17 cellular contexts compared by ENCODE assay signal in the genomic region with DNA sequence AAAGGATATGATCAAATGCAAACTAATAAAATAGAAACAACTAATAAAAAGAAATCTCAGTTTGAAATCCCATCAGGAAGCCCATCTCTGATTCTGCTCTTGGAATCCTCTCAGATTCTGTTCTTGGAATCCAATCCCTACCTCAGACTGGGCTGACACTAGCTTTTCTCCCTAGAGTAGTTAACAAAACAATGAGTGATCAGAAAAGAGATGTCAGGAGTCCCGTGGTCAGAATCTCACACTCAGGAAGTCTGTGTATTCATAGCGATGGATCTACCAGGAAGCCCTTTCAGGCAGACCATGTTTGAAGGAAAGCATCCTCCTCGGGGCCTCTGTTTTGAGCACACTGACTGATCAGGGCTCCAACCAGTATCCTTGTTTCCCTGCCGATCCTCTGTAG.
A peak's percentile ranks its signal among the peaks of the same experiment; 100 is the strongest.
DNase-seq lines count a peak whose midpoint lies in the region; ATAC-seq, FAIRE-seq and TF ChIP-seq lines count a peak whose summit lies in the region.
"Had no signal": no experiment of that assay in that cellular context is flagged by ENCODE, and none has a peak within 500 bp of the region (broad histone marks: within the 10 kb centered on the region; RNA-seq: fewer than 3 reads in every experiment).

No MANE protein-coding gene starts in this region.

- H4K5ac ChIP-seq in H1 (ENCODE audit: insufficient read length, low read depth, low read length) = no peak overlapping the region

- peaks cover 18% of the 10 kb centered on the region for H3K36me3 Mint-ChIP-seq in T-helper 2 cell treated with Interferon-gamma antibody and Interleukin-4, amounts not matched to agents 5 μg/mL and 100 μg/mL, for 36 hours (ENCODE audit: low read depth)

- no peak overlapping the region; the same call in 1 of the 2 replicates for H2BK12ac ChIP-seq in H1 (ENCODE audit: low read depth, low read length)
- no peak overlapping the region for H2BK12ac ChIP-seq in mesenchymal stem cell (ENCODE audit: low read length in 2 of 2)

- H4K91ac ChIP-seq in H1 (replicated peaks; ENCODE audit: insufficient read length, low read length) (no peak overlapping the region), mesenchymal stem cell (ENCODE audit: low read length) (no peak overlapping the region)

- H3K23ac ChIP-seq in H1 (ENCODE audit: insufficient read length) (no peak overlapping the region), mesenchymal stem cell (ENCODE audit: low read length in 2 of 2) (no peak overlapping the region)

- no peak for TF ChIP-seq POLR2A in H1 (IDR thresholded peaks at IDR 0.05; ENCODE audit: control extremely low read depth in 1 of 2, low read depth in 2 of 2, low read length in 2 of 2)

- H3K4me1 ChIP-seq in HUES48 (ENCODE audit: control insufficient read depth, insufficient read depth, low read length) = peaks cover 29% of the 10 kb centered on the region
- peaks cover 3 to 22% (median 9%) of the 10 kb centered on the region in 4 experiments; a peak in 4 of 7 replicates for H3K4me1 ChIP-seq in H1 (replicated peaks in 1 of 4; ENCODE audit: control insufficient read depth in 3 of 4, insufficient read depth in 4 of 4, low read length in 3 of 4)
- peaks cover 6% of the 10 kb centered on the region for H3K4me1 ChIP-seq in mesenchymal stem cell (ENCODE audit: control insufficient read depth, insufficient read depth, low read depth, low read length)

- H3K27ac Mint-ChIP-seq in T-helper 2 cell treated with Interferon-gamma antibody and Interleukin-4, amounts not matched to agents 5 μg/mL and 100 μg/mL, for 36 hours = no peak overlapping the region

- H3K27ac ChIP-seq in HUES48 (ENCODE audit: low read depth, low read length) = peak overlapping the region; percentile 73
- H3K27ac ChIP-seq in H1 (ENCODE audit: low read depth, low read length) = no peak overlapping the region
- H3K27ac ChIP-seq in mesenchymal stem cell (ENCODE audit: low read length, poor library complexity, severe bottlenecking) = no peak overlapping the region
- H3K27ac ChIP-seq: left lung had no signal

- no peak for ATAC-seq in HG03439 (IDR thresholded peaks at IDR 0.05; ENCODE audit: unreplicated experiment)
- ATAC-seq: K562, left lung, PC-3 had no signal

- H2BK15ac ChIP-seq in H1 (ENCODE audit: low read length) (no peak overlapping the region), mesenchymal stem cell (ENCODE audit: low read depth, poor library complexity, severe bottlenecking) (no peak overlapping the region)

- H3K4ac ChIP-seq in H1 (replicated peaks; ENCODE audit: insufficient read length, low read depth, low read length) (no peak overlapping the region), mesenchymal stem cell (ENCODE audit: low read depth in 1 of 2, low read length in 2 of 2) (no peak overlapping the region)

- no peak overlapping the region for H2BK20ac ChIP-seq in H1 (ENCODE audit: low read length)

- H3K4me3 ChIP-seq in HUES48 (ENCODE audit: low read depth, low read length) (no peak overlapping the region), H1 (ENCODE audit: extremely low read depth in 1 of 4, insufficient read depth in 2 of 4, low read depth in 3 of 4, low read length in 4 of 4) (no peak overlapping the region), mesenchymal stem cell (ENCODE audit: insufficient read depth in 1 of 2, low read depth in 1 of 2, low read length in 2 of 2) (no peak overlapping the region)
- H3K4me3 ChIP-seq: K562, left lung had no signal

- H3K36me3 ChIP-seq in HUES48 (ENCODE audit: control insufficient read depth, insufficient read depth, low read length) = no peaks in the 10 kb centered on the region
- no peaks in the 10 kb centered on the region for H3K36me3 ChIP-seq in H1 (ENCODE audit: control insufficient read depth in 2 of 4, insufficient read depth in 4 of 4, low read length in 3 of 4)
- H3K36me3 ChIP-seq in mesenchymal stem cell (ENCODE audit: control insufficient read depth in 1 of 2, insufficient read depth in 2 of 2, low read depth in 1 of 2, low read length in 2 of 2) = peaks cover 0 to 5% of the 10 kb centered on the region in 2 experiments

- H3K18ac ChIP-seq in H1 (ENCODE audit: extremely low read depth, low read length) (no peak overlapping the region), mesenchymal stem cell (ENCODE audit: low read depth in 1 of 2, low read length in 2 of 2) (peak overlapping the region in 1 of 2 experiments; percentile 70)

- H3K4me3 Mint-ChIP-seq in T-helper 2 cell treated with Interferon-gamma antibody and Interleukin-4, amounts not matched to agents 5 μg/mL and 100 μg/mL, for 36 hours = no peak overlapping the region
- H3K4me3 Mint-ChIP-seq: brain had no signal

- no peaks in the 10 kb centered on the region for H3K79me2 ChIP-seq in H1 (ENCODE audit: control insufficient read depth in 1 of 2, insufficient read depth in 2 of 2, low read length in 2 of 2)

- H4K8ac ChIP-seq in H1 (ENCODE audit: extremely low read depth, insufficient read depth, low read length) = no peak overlapping the region
- no peak overlapping the region for H4K8ac ChIP-seq in mesenchymal stem cell (ENCODE audit: low read length)

- CTCF ChIA-PET in H1 (lab: Charles Lee; ENCODE audit: partially characterized antibody) = interaction anchor here (1.3 to 3.0 kb wide), 6 partner anchors 8 to 318 kb away, joined by 3 to 13 read pairs (median 4); no protein-coding TSS in a partner anchor

- H3K9me3 Mint-ChIP-seq in T-helper 2 cell treated with Interferon-gamma antibody and Interleukin-4, amounts not matched to agents 5 μg/mL and 100 μg/mL, for 36 hours = peaks cover 3% of the 10 kb centered on the region

- no peaks in the 10 kb centered on the region for H3K79me1 ChIP-seq in H1 (ENCODE audit: low read depth, low read length)
- peaks cover 14% of the 10 kb centered on the region for H3K79me1 ChIP-seq in mesenchymal stem cell (replicated peaks; ENCODE audit: low read length, poor library complexity, severe bottlenecking)

- no peak overlapping the region for H2AK5ac ChIP-seq in H1 (ENCODE audit: low read depth, low read length)
- no peak overlapping the region for H2AK5ac ChIP-seq in mesenchymal stem cell (ENCODE audit: low read length, severe bottlenecking)

- no peak overlapping the region for H3K56ac ChIP-seq in H1 (replicated peaks; ENCODE audit: insufficient read length, low read depth, low read length)

- H3K14ac ChIP-seq in H1 (ENCODE audit: insufficient read length) (no peak overlapping the region), mesenchymal stem cell (ENCODE audit: low read length in 2 of 2) (no peak overlapping the region)

- H3K27me3 Mint-ChIP-seq in T-helper 2 cell treated with Interferon-gamma antibody and Interleukin-4, amounts not matched to agents 5 μg/mL and 100 μg/mL, for 36 hours (ENCODE audit: low read depth) = no peaks in the 10 kb centered on the region

- H3K9me3 ChIP-seq in HUES48 (ENCODE audit: control insufficient read depth, insufficient read depth, low read length) (no peaks in the 10 kb centered on the region), H1 (ENCODE audit: insufficient read depth in 2 of 2, low read depth in 1 of 2, low read length in 1 of 2) (no peaks in the 10 kb centered on the region), mesenchymal stem cell (ENCODE audit: control insufficient read depth, low read length) (no peaks in the 10 kb centered on the region)
- H3K9me3 ChIP-seq: left lung had no signal

- H3K23me2 ChIP-seq in H1 (ENCODE audit: low read depth, low read length) = no peaks in the 10 kb centered on the region

- no peak overlapping the region for H2AFZ ChIP-seq in H1 (ENCODE audit: low read length)
- H2AFZ ChIP-seq in mesenchymal stem cell (ENCODE audit: low read depth, low read length) = no peak overlapping the region

- H3K9ac ChIP-seq in HUES48 (ENCODE audit: low read depth, low read length) (no peak overlapping the region), H1 (replicated peaks in 1 of 4; ENCODE audit: extremely low read depth in 1 of 4, low read depth in 3 of 4, low read length in 3 of 4) (no peak overlapping the region), mesenchymal stem cell (ENCODE audit: low read length) (peak overlapping the region; percentile 63)

- 0 out of 2 replicates have a peak overlapping the region, but pooled peaks have one; percentile 26 for H2BK5ac ChIP-seq in H1 (ENCODE audit: low read depth, low read length)
- no peak overlapping the region for H2BK5ac ChIP-seq in mesenchymal stem cell (ENCODE audit: low read depth, low read length, poor library complexity, severe bottlenecking)

- H3K4me2 ChIP-seq in H1 (ENCODE audit: insufficient read depth in 1 of 2, low read depth in 2 of 2, low read length in 2 of 2) = no peak overlapping the region
- H3K4me2 ChIP-seq in mesenchymal stem cell (ENCODE audit: low read length, poor library complexity, severe bottlenecking) = no peak overlapping the region

- TF ChIP-seq RAD21 in H1 (IDR thresholded peaks at IDR 0.05 in 1 of 2, conservative IDR thresholded peaks at IDR 0.05 in 1 of 2; ENCODE audit: low read depth in 2 of 2, low read length in 2 of 2) = no peak

- H2BK120ac ChIP-seq in H1 (replicated peaks; ENCODE audit: low read depth, low read length) (no peak overlapping the region), mesenchymal stem cell (ENCODE audit: low read depth, low read length) (no peak overlapping the region)

- H3K27me3 ChIP-seq in HUES48 (ENCODE audit: control insufficient read depth, insufficient read depth, low read length) = no peaks in the 10 kb centered on the region
- H3K27me3 ChIP-seq in H1 (replicated peaks in 1 of 4; ENCODE audit: control insufficient read depth in 3 of 4, extremely low read depth in 1 of 4, insufficient read depth in 3 of 4, low read length in 3 of 4) = no peaks in the 10 kb centered on the region
- no peaks in the 10 kb centered on the region for H3K27me3 ChIP-seq in mesenchymal stem cell (ENCODE audit: control insufficient read depth in 1 of 2, insufficient read depth in 1 of 2, low read length in 2 of 2)
- H3K27me3 ChIP-seq: left lung had no signal

- TF ChIP-seq EP300 in H1 (IDR thresholded peaks at IDR 0.05; ENCODE audit: borderline replicate concordance in 1 of 2, low read depth in 2 of 2, low read length in 2 of 2) = no peak

- peaks cover 14% of the 10 kb centered on the region for H3K4me1 Mint-ChIP-seq in T-helper 2 cell treated with Interferon-gamma antibody and Interleukin-4, amounts not matched to agents 5 μg/mL and 100 μg/mL, for 36 hours (ENCODE audit: low read depth)

- DNase-seq in H1 (ENCODE audit: low read depth in 1 of 2, low spot score in 2 of 2) = no peak
- no peak for DNase-seq in mesenchymal stem cell
- DNase-seq in smooth muscle cell of the brain vasculature (ENCODE audit: low read depth, low spot score) = peak; percentile 68
- DNase-seq in A172 (ENCODE audit: low spot score) = no peak
- DNase-seq in T-helper 2 cell treated with Interferon-gamma antibody and Interleukin-4, amounts not matched to agents 5 μg/mL and 100 μg/mL, for 36 hours (ENCODE audit: low spot score) = no peak
- no peak for DNase-seq in NCI-H1694 treated with DMSO at 0.1 percent for 48 hours (lab: John Stamatoyannopoulos, UW)
- DNase-seq: activated gamma-delta T cell, DMS79 treated with DMSO at 0.1 percent for 48 hours, left lung, NCI-H1092, NCI-H345, PC-3 had no signal

- no peaks in the 10 kb centered on the region for H4K20me1 ChIP-seq in H1 (replicated peaks in 1 of 2; ENCODE audit: control insufficient read depth in 1 of 2, insufficient read depth in 2 of 2, low read length in 2 of 2)

- POLR2A ChIA-PET in H1 (lab: Charles Lee; ENCODE audit: partially characterized antibody) = interaction anchor here (0.6 kb wide), 1 partner anchor 56 kb away, joined by 3 read pairs; no protein-coding TSS in a partner anchor

- WGBS in H1 (ENCODE audit: extremely low coverage in 1 of 2, insufficient coverage in 1 of 2, insufficient read length in 1 of 2, insufficient replicate concordance in 2 of 2, low coverage in 1 of 2, low lambda C conversion rate in 2 of 2, missing lambda C conversion rate in 1 of 2), 2 experiments = 51% methylated on average over 4 of the region's 4 CpGs; no CpG with 5 or more reads in 1 of the 2 experiments
- WGBS in mesenchymal stem cell = 63% methylated on average over 4 of the region's 4 CpGs

- FAIRE-seq in H1 (lab: Jason Lieb, UNC) = peak; percentile 19
- FAIRE-seq: H54, K562 had no signal

- no peak for TF ChIP-seq CTCF in H1 (IDR thresholded peaks at IDR 0.05; ENCODE audit: control extremely low read depth in 1 of 3, insufficient read depth in 1 of 3, low read depth in 1 of 3, low read length in 3 of 3)
